Comparison of ENCODE assay signal across 1 cellular context in the genomic region with DNA sequence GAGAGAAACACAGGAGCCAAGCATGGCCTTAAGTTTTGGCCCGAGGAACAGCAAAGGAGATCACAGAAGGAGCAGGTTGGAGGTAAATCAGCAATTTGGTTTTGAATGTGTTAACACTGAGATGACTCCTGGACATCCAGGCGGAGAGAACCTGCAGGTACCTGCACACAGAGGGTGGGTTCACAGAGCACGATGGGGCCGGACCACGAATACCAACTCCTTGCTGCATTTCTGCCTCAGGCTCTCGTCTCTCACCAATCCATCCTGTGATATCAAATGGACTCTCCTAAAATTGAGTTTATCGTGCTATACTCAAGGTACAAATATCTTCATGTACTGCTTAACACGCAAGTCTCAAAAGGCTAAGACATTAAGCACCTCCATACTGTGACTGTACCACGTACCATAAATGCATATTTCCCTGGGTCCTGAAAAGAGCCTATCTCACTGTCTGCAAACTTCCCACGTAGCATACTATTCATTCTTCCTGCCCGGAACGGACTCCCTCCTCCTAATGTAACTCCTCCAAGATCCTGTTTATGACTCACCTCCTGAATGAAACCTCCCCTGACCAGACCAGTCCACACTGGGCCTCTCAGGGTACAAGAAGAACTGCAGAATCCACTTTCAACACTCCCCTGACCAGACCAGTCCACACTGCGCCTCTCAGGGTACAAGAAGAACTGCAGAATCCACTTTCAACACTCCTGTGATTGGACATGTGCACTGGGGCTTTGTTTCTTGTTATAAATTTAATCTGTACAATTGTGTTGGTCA.
TF ChIP-seq lines count a peak whose summit lies in the region.

No MANE protein-coding gene starts in this region.

TF ChIP-seq in SK-N-SH, 30 proteins besides CTCF, POLR2A, EP300 and RAD21 (continued from another document):
- no peak; the same call in 1 of the 2 replicates for TF ChIP-seq TAF1 (IDR thresholded peaks at IDR 0.05; ENCODE audit: borderline replicate concordance, low read depth, low read length)
- no peak for TF ChIP-seq GATA2 (CRISPR knock-in tag; IDR thresholded peaks at IDR 0.05)
- TF ChIP-seq RFX5 (IDR thresholded peaks at IDR 0.05; ENCODE audit: low read length): no peak
- TF ChIP-seq, protein P1, sequence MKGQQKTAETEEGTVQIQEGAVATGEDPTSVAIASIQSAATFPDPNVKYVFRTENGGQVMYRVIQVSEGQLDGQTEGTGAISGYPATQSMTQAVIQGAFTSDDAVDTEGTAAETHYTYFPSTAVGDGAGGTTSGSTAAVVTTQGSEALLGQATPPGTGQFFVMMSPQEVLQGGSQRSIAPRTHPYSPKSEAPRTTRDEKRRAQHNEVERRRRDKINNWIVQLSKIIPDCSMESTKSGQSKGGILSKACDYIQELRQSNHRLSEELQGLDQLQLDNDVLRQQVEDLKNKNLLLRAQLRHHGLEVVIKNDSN (IDR thresholded peaks at IDR 0.05; ENCODE audit: borderline replicate concordance, low read depth): no peak
- no peak for TF ChIP-seq MXI1 (IDR thresholded peaks at IDR 0.05; ENCODE audit: low read depth, low read length)
- TF ChIP-seq POLR2AphosphoS5 (IDR thresholded peaks at IDR 0.05; ENCODE audit: low read depth, low read length): peak; percentile 53; the same call in 1 of the 2 replicates
- no peak for TF ChIP-seq EZH2phosphoT487 (IDR thresholded peaks at IDR 0.05; ENCODE audit: borderline replicate concordance, low read depth)
- no peak for TF ChIP-seq SMC3 (IDR thresholded peaks at IDR 0.05; ENCODE audit: low read depth, low read length)
- TF ChIP-seq TCF12 (IDR thresholded peaks at IDR 0.05): peak; percentile 76
- TF ChIP-seq FOSL2 (IDR thresholded peaks at IDR 0.05; ENCODE audit: borderline replicate concordance, low read depth): peak; percentile 88
- TF ChIP-seq, protein P2, sequence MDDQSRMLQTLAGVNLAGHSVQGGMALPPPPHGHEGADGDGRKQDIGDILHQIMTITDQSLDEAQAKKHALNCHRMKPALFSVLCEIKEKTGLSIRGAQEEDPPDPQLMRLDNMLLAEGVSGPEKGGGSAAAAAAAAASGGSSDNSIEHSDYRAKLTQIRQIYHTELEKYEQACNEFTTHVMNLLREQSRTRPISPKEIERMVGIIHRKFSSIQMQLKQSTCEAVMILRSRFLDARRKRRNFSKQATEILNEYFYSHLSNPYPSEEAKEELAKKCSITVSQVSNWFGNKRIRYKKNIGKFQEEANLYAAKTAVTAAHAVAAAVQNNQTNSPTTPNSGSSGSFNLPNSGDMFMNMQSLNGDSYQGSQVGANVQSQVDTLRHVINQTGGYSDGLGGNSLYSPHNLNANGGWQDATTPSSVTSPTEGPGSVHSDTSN (IDR thresholded peaks at IDR 0.05): no peak; the same call in 1 of the 2 replicates
- no peak for TF ChIP-seq FOXJ3 (CRISPR knock-in tag; IDR thresholded peaks at IDR 0.05)
TF ChIP-seq in SK-N-SH: peak in this region for 8.
